9 cellular contexts compared by ENCODE assay signal in the genomic region with DNA sequence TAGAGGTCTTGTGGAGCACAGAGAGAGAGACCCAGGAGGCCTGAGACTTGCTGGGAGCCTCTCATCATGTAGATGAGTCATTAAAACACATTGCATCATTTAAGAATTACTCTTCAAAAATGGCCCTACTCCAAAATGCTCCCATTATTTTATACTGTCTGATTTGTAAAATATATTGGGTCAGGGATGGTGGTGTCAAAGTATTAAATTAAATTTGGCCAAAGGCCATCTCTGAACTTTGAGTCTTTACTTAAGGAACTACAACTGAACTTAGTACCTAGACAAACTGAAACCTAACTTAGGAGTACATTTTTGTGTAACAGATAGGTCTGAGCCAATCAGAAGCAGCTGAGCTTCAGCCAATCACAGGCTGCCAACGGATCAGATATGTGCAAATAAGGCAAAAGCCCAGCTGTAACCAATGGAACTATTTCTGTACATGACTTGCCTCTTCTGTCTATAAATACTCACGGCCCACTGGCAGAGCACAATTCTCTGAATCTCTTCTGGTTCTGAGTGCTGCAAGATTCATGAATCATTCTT.
DNase-seq lines count a peak whose midpoint lies in the region; ATAC-seq, FAIRE-seq and TF ChIP-seq lines count a peak whose summit lies in the region.
"Had no signal": no experiment of that assay in that cellular context is flagged by ENCODE, and none has a peak within 500 bp of the region (broad histone marks: within the 10 kb centered on the region; RNA-seq: fewer than 3 reads in every experiment).

No MANE protein-coding gene starts in this region.

- no peaks in the 10 kb centered on the region for H3K79me2 ChIP-seq in GM23248 (ENCODE audit: insufficient read depth)

- no peaks in the 10 kb centered on the region for H4K20me1 ChIP-seq in GM23248 (ENCODE audit: insufficient read depth)

- H3K9me2 ChIP-seq in GM23248 (ENCODE audit: insufficient read depth): no peaks in the 10 kb centered on the region

- no peaks in the 10 kb centered on the region for H3K36me3 ChIP-seq in GM23248 (ENCODE audit: low read depth)
- H3K36me3 ChIP-seq in BE2C: no peaks in the 10 kb centered on the region

- H3K4me1 ChIP-seq in GM23248 (ENCODE audit: insufficient read depth): peaks cover 21% of the 10 kb centered on the region
- H3K4me1 ChIP-seq in BE2C: peaks cover 37% of the 10 kb centered on the region

- peak; percentile 24 for FAIRE-seq in islet of Langerhans (lab: Jason Lieb, UNC)

- WGBS in GM23248 (ENCODE audit: low coverage in 1 of 2, low lambda C conversion rate in 2 of 2, missing lambda C conversion rate in 2 of 2), 2 experiments: 33 to 35% methylated on average over 2 of the region's 2 CpGs

- H3K27ac ChIP-seq in GM23248: no peak overlapping the region

- H3K27me3 ChIP-seq in GM23248 (replicated peaks; ENCODE audit: insufficient read depth) (peaks cover 17% of the 10 kb centered on the region; the same call in 1 of the 2 replicates), BE2C (no peaks in the 10 kb centered on the region)

- H2AFZ ChIP-seq in GM23248: no peak overlapping the region

- peaks cover 34% of the 10 kb centered on the region for H3F3A ChIP-seq in GM23248 (ENCODE audit: insufficient read depth)

- TF ChIP-seq CTCF in BE2C (IDR thresholded peaks at IDR 0.05; ENCODE audit: low read depth, low read length): no peak

- H3K9me3 ChIP-seq in GM23248 (ENCODE audit: low read depth) (no peaks in the 10 kb centered on the region), BE2C (no peaks in the 10 kb centered on the region)

- in situ Hi-C loops in GM23248 (cut with MboI): no loop called here

- DNase-seq in A172 (ENCODE audit: low spot score) (peak; percentile 96), GM23248 (peak; percentile 84), BE2C (no peak), NCI-H345 (lab: John Stamatoyannopoulos, UW) (no peak), NCI-H1417 (lab: John Stamatoyannopoulos, UW) (no peak)
- DNase-seq in activated CD4-positive, alpha-beta T cell treated with anti-CD3 and anti-CD28 coated beads for 4 hours: no peak
- DNase-seq: effector CD4-positive, alpha-beta T cell had no signal

- no peak overlapping the region for H3K4me2 ChIP-seq in GM23248 (ENCODE audit: unreplicated experiment)

- H3K9ac ChIP-seq in GM23248: no peak overlapping the region

- ATAC-seq in SK-N-SH treated with all-trans-retinoic acid at 6 μM for 48 hours: peak; percentile 64

- H3K4me3 ChIP-seq in GM23248 (no peak overlapping the region), BE2C (ENCODE audit: low read depth, low read length) (no peak overlapping the region)

TF ChIP-seq in SK-N-SH treated with all-trans-retinoic acid at 6 μM for 48 hours, 23 proteins besides CTCF, POLR2A, EP300 and RAD21:
- TF ChIP-seq POU6F1 (CRISPR knock-in tag; IDR thresholded peaks at IDR 0.05; ENCODE audit: borderline replicate concordance, low read depth): no peak
- no peak for TF ChIP-seq BACH2 (CRISPR knock-in tag; IDR thresholded peaks at IDR 0.05; ENCODE audit: borderline replicate concordance)
- TF ChIP-seq ISL1 (CRISPR knock-in tag; IDR thresholded peaks at IDR 0.05): peak; percentile 48; the same call in 1 of the 2 replicates
TF ChIP-seq in SK-N-SH treated with all-trans-retinoic acid at 6 μM for 48 hours: peak in this region for 1.

Comparison
In these comparisons a context has a peak if more than half of its experiments do, and no peak if none do; other contexts are left out.
1. DNase-seq: peak in A172 (single experiment) and GM23248 (single experiment); none in BE2C (single experiment), activated CD4-positive, alpha-beta T cell treated with anti-CD3 and anti-CD28 coated beads for 4 hours (0 of 2), NCI-H345 (single experiment) and NCI-H1417 (0 of 3).